19 cellular contexts compared by ENCODE assay signal in the genomic region with DNA sequence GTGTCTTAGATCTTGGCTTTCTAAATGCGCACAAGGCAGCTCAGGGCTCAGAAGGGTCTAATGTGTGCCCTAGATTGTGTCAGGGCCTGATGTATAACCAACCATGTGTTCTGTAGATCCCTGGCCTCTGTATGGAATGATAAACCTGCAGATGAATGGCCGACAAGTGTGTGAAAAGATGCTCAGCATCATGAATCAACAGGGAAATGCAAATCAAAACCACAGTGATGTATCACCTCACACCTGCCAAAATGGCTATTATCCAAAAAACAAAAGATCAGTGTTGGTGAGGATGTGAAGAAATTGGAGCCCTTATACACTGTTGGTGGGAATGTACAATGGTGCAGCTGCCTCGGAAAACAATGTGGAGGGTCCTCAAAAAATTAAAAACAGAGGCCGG.
"Had no signal": no experiment of that assay in that cellular context is flagged by ENCODE, and none has a peak within 500 bp of the region (broad histone marks: within the 10 kb centered on the region; RNA-seq: fewer than 3 reads in every experiment).

No MANE protein-coding gene starts in this region.

- H3K4me3 Mint-ChIP-seq: activated CD8-positive, alpha-beta T cell treated with anti-CD3 and anti-CD28 coated beads for 36 hours; activated naive CD4-positive, alpha-beta T cell treated with anti-CD3 and anti-CD28 coated beads, Interleukin-2, amount 50 U/mL, for 24 hours; activated T-cell treated with anti-CD3 and anti-CD28 coated beads, Interleukin-2, amount 50 U/mL, for 4 hours; central memory CD8-positive, alpha-beta T cell; immature natural killer cell; naive B cell; stimulated activated naive B cell treated with anti-CD40 and anti-IgM and Interleukin-4, amounts not matched to agents 10 μg/mL and 1 μg/mL and 100 μg/mL, for 72 hours had no signal

- H3K36me3 Mint-ChIP-seq: activated naive CD4-positive, alpha-beta T cell treated with anti-CD3 and anti-CD28 coated beads, Interleukin-2, amount 50 U/mL, for 24 hours; naive B cell; stimulated activated naive B cell treated with anti-CD40 and anti-IgM and Interleukin-4, amounts not matched to agents 10 μg/mL and 1 μg/mL and 100 μg/mL, for 72 hours had no signal

- DNase-seq: activated CD4-positive, alpha-beta T cell treated with anti-CD3 and anti-CD28 coated beads for 1 hour; activated CD8-positive, alpha-beta T cell treated with anti-CD3 and anti-CD28 coated beads for 36 hours; activated effector memory CD4-positive, alpha-beta T cell treated with anti-CD3 and anti-CD28 coated beads, Interleukin-2, amount 50 U/mL, for 16 hours; activated T-cell treated with anti-CD3 and anti-CD28 coated beads, Interleukin-2, amount 50 U/mL, for 4 hours; adrenal gland; heart left ventricle; immature natural killer cell; naive B cell; posterior cingulate gyrus; stimulated activated CD4-positive, alpha-beta T cell treated with anti-CD3 and anti-CD28 coated beads, Interleukin-15, amount 100 ng/mL, for 24 hours; stimulated activated CD4-positive, alpha-beta T cell treated with anti-CD3 and anti-CD28 coated beads, Interleukin-4, amount 100 ng/mL, for 1 hour; stimulated activated naive B cell treated with anti-CD40 and anti-IgM and Interleukin-4, amounts not matched to agents 10 μg/mL and 1 μg/mL and 100 μg/mL, for 72 hours; tibial artery; uterus had no signal

- ATAC-seq: activated CD8-positive, alpha-beta T cell treated with anti-CD3 and anti-CD28 coated beads for 36 hours; activated T-cell treated with anti-CD3 and anti-CD28 coated beads, Interleukin-2, amount 50 U/mL, for 4 hours; heart left ventricle; stimulated activated naive B cell treated with anti-CD40 and anti-IgM and Interleukin-4, amounts not matched to agents 10 μg/mL and 1 μg/mL and 100 μg/mL, for 72 hours had no signal

- H3K27ac ChIP-seq: adrenal gland, coronary artery, heart left ventricle, neutrophil, tibial artery, uterus had no signal

- H3K9me3 ChIP-seq: adrenal gland, heart left ventricle, neutrophil, tibial artery, uterus had no signal

- H3K4me3 ChIP-seq: adrenal gland, coronary artery, heart left ventricle, tibial artery, uterus had no signal

- H3K27me3 ChIP-seq: adrenal gland, heart left ventricle, neutrophil, tibial artery, uterus had no signal

- H3K9me3 Mint-ChIP-seq: activated CD8-positive, alpha-beta T cell treated with anti-CD3 and anti-CD28 coated beads for 36 hours; activated T-cell treated with anti-CD3 and anti-CD28 coated beads, Interleukin-2, amount 50 U/mL, for 4 hours; naive B cell had no signal

- H3K4me1 Mint-ChIP-seq: activated naive CD4-positive, alpha-beta T cell treated with anti-CD3 and anti-CD28 coated beads, Interleukin-2, amount 50 U/mL, for 24 hours; central memory CD8-positive, alpha-beta T cell; immature natural killer cell; naive B cell; stimulated activated naive B cell treated with anti-CD40 and anti-IgM and Interleukin-4, amounts not matched to agents 10 μg/mL and 1 μg/mL and 100 μg/mL, for 72 hours had no signal

- H3K27ac Mint-ChIP-seq: activated CD8-positive, alpha-beta T cell treated with anti-CD3 and anti-CD28 coated beads for 36 hours; activated naive CD4-positive, alpha-beta T cell treated with anti-CD3 and anti-CD28 coated beads, Interleukin-2, amount 50 U/mL, for 24 hours; immature natural killer cell; naive B cell; stimulated activated naive B cell treated with anti-CD40 and anti-IgM and Interleukin-4, amounts not matched to agents 10 μg/mL and 1 μg/mL and 100 μg/mL, for 72 hours had no signal

- FAIRE-seq: frontal cortex had no signal

- H3K36me3 ChIP-seq: adrenal gland, neutrophil, tibial artery, uterus had no signal

- H3K27me3 Mint-ChIP-seq: activated CD8-positive, alpha-beta T cell treated with anti-CD3 and anti-CD28 coated beads for 36 hours; activated naive CD4-positive, alpha-beta T cell treated with anti-CD3 and anti-CD28 coated beads, Interleukin-2, amount 50 U/mL, for 24 hours; central memory CD8-positive, alpha-beta T cell; naive B cell; stimulated activated naive B cell treated with anti-CD40 and anti-IgM and Interleukin-4, amounts not matched to agents 10 μg/mL and 1 μg/mL and 100 μg/mL, for 72 hours had no signal

- H3K4me1 ChIP-seq: adrenal gland, uterus had no signal
